Comparison of ENCODE assay signal across 24 cellular contexts in the genomic region with DNA sequence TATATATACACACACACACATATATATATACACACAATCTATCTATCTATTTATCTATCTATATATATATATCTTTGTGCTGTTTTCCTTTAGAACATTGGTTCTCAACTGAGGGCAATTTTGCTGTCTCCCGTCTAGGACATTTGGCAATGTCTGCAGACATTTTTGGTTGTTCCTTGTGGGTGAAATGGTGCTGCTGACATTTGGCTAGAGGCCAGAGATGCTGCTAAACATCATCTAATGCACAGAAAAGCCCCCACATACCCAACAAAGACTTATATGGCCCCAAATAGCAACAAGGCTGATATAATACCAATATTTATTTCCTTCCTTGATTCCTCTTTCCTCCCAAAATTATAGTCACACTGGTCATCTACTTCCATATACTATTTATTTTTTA.
DNase-seq lines count a peak whose midpoint lies in the region; ATAC-seq and TF ChIP-seq lines count a peak whose summit lies in the region.
"Had no signal": no experiment of that assay in that cellular context is flagged by ENCODE, and none has a peak within 500 bp of the region (broad histone marks: within the 10 kb centered on the region; RNA-seq: fewer than 3 reads in every experiment).

No MANE protein-coding gene starts in this region.

- H4K20me1 ChIP-seq in SK-N-SH (ENCODE audit: insufficient read depth), result no peaks in the 10 kb centered on the region

- H3K4me2 ChIP-seq in SK-N-SH, result peak overlapping the region; percentile 54; the same call in 1 of the 2 replicates

- peaks cover 0 to 5% of the 10 kb centered on the region in 2 experiments; a peak in 1 of 4 replicates for H3K4me1 ChIP-seq in SK-N-SH (ENCODE audit: control insufficient read depth in 1 of 2, insufficient read depth in 2 of 2, low read depth in 1 of 2, low read length in 1 of 2)

- no peak for TF ChIP-seq EP300 in SK-N-SH (IDR thresholded peaks at IDR 0.05; ENCODE audit: borderline replicate concordance in 1 of 2, low read depth in 1 of 2, low read length in 1 of 2)

- no peak for TF ChIP-seq RAD21 in SK-N-SH (IDR thresholded peaks at IDR 0.05; ENCODE audit: low read length)

- H2AFZ ChIP-seq in SK-N-SH (ENCODE audit: low read depth), result no peak overlapping the region

- no peak for DNase-seq in SK-N-SH
- peak; percentile 21 to 50 for DNase-seq in cardiac fibroblast (ENCODE audit: low read depth in 2 of 2)
- DNase-seq in iris pigment epithelial cell (ENCODE audit: low read depth), result peak; percentile 1
- DNase-seq in LoVo (ENCODE audit: low spot score), result no peak
- DNase-seq in NCI-H2029 (lab: John Stamatoyannopoulos, UW), result no peak
- DNase-seq: 8988T; activated CD8-positive, alpha-beta memory T cell treated with anti-CD3 and anti-CD28 coated beads for 24 hours; activated effector memory CD4-positive, alpha-beta T cell treated with anti-CD3 and anti-CD28 coated beads, Interleukin-2, amount 50 U/mL, for 16 hours; activated naive CD8-positive, alpha-beta T cell treated with anti-CD3 and anti-CD28 coated beads for 36 hours; activated T-cell treated with anti-CD3 and anti-CD28 coated beads, Interleukin-2, amount 50 U/mL, for 1 hour; AML-193; CD8-positive, alpha-beta T cell; GOT3; Karpas-422; left colon; NCI-H2171; NCI-H526; stimulated activated naive B cell treated with anti-CD40 and anti-IgM and Interleukin-4, amounts not matched to agents 10 μg/mL and 1 μg/mL and 100 μg/mL, for 72 hours had no signal

- H3K9me2 ChIP-seq in SK-N-SH, result no peaks in the 10 kb centered on the region

- POLR2A ChIA-PET in SK-N-SH (lab: Yijun Ruan, JAX), result no interaction called here

- H3K9ac ChIP-seq in SK-N-SH, result no peak overlapping the region

- H3F3A ChIP-seq in SK-N-SH (replicated peaks; ENCODE audit: insufficient read depth), result no peaks in the 10 kb centered on the region

- CTCF ChIA-PET in SK-N-SH (lab: Yijun Ruan, JAX), result interaction anchor here (0.7 to 1.5 kb wide), 7 partner anchors 7 to 325 kb away, joined by 3 read pairs; no protein-coding TSS in a partner anchor

- no peaks in the 10 kb centered on the region for H3K79me2 ChIP-seq in SK-N-SH (ENCODE audit: insufficient read depth)

- WGBS in SK-N-SH (ENCODE audit: low lambda C conversion rate), result 4% methylated on average over 1 of the region's 1 CpG

- no peaks in the 10 kb centered on the region for H3K36me3 ChIP-seq in SK-N-SH (replicated peaks in 1 of 2; ENCODE audit: control insufficient read depth in 1 of 2, insufficient read depth in 2 of 2, low read length in 1 of 2)
- H3K36me3 ChIP-seq: SJSA1, suprapubic skin had no signal

- no peak for ATAC-seq in SK-N-SH treated with all-trans-retinoic acid at 6 μM for 48 hours
- no peak for ATAC-seq in GM18870 (IDR thresholded peaks at IDR 0.05; ENCODE audit: unreplicated experiment)
- no peak for ATAC-seq in GM19035 (IDR thresholded peaks at IDR 0.05; ENCODE audit: unreplicated experiment)
- ATAC-seq: CD8-positive, alpha-beta T cell; HepG2; left colon; stimulated activated naive B cell treated with anti-CD40 and anti-IgM and Interleukin-4, amounts not matched to agents 10 μg/mL and 1 μg/mL and 100 μg/mL, for 72 hours had no signal

- TF ChIP-seq CTCF in SK-N-SH (IDR thresholded peaks at IDR 0.05) (no peak), cardiac fibroblast (IDR thresholded peaks at IDR 0.05; ENCODE audit: low read depth, low read length) (no peak)

- H3K4me3 ChIP-seq in SK-N-SH (ENCODE audit: low read depth in 2 of 2, low read length in 1 of 2) (peak overlapping the region in 1 of 2 experiments; percentile 43; a peak in 1 of 4 replicates), cardiac fibroblast (replicated peaks in 1 of 2; ENCODE audit: low read depth in 2 of 2, low read length in 2 of 2) (no peak overlapping the region)
- H3K4me3 ChIP-seq: SJSA1 had no signal

- no peaks in the 10 kb centered on the region for H3K9me3 ChIP-seq in SK-N-SH
- H3K9me3 ChIP-seq: SJSA1, suprapubic skin had no signal

- H3K27ac ChIP-seq in SK-N-SH (ENCODE audit: low read depth in 2 of 2, low read length in 1 of 2), result peak overlapping the region in 1 of 2 experiments; percentile 55; a peak in 2 of 4 replicates
- H3K27ac ChIP-seq: SJSA1 had no signal

- H3K27me3 ChIP-seq in SK-N-SH (ENCODE audit: insufficient read depth), result no peaks in the 10 kb centered on the region
- H3K27me3 ChIP-seq: SJSA1, suprapubic skin had no signal

TF ChIP-seq in SK-N-SH, 30 proteins besides CTCF, POLR2A, EP300 and RAD21 (continues in another document):
- TF ChIP-seq TAF1 (IDR thresholded peaks at IDR 0.05; ENCODE audit: borderline replicate concordance, low read depth, low read length) (no peak), NFIC (IDR thresholded peaks at IDR 0.05; ENCODE audit: borderline replicate concordance) (no peak), FOSL2 (IDR thresholded peaks at IDR 0.05; ENCODE audit: borderline replicate concordance, low read depth) (no peak), FOXM1 (IDR thresholded peaks at IDR 0.05; ENCODE audit: low read depth) (no peak), JUND (IDR thresholded peaks at IDR 0.05) (no peak), MEF2A (IDR thresholded peaks at IDR 0.05; ENCODE audit: borderline replicate concordance, low read depth) (no peak), FOXJ3 (CRISPR knock-in tag; IDR thresholded peaks at IDR 0.05) (no peak), SMC3 (IDR thresholded peaks at IDR 0.05; ENCODE audit: low read depth, low read length) (no peak), MXI1 (IDR thresholded peaks at IDR 0.05; ENCODE audit: low read depth, low read length) (no peak)
- TF ChIP-seq, protein P1, sequence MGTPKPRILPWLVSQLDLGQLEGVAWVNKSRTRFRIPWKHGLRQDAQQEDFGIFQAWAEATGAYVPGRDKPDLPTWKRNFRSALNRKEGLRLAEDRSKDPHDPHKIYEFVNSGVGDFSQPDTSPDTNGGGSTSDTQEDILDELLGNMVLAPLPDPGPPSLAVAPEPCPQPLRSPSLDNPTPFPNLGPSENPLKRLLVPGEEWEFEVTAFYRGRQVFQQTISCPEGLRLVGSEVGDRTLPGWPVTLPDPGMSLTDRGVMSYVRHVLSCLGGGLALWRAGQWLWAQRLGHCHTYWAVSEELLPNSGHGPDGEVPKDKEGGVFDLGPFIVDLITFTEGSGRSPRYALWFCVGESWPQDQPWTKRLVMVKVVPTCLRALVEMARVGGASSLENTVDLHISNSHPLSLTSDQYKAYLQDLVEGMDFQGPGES (IDR thresholded peaks at IDR 0.05; ENCODE audit: low read depth, low read length), result no peak
- TF ChIP-seq, protein P2, sequence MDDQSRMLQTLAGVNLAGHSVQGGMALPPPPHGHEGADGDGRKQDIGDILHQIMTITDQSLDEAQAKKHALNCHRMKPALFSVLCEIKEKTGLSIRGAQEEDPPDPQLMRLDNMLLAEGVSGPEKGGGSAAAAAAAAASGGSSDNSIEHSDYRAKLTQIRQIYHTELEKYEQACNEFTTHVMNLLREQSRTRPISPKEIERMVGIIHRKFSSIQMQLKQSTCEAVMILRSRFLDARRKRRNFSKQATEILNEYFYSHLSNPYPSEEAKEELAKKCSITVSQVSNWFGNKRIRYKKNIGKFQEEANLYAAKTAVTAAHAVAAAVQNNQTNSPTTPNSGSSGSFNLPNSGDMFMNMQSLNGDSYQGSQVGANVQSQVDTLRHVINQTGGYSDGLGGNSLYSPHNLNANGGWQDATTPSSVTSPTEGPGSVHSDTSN (IDR thresholded peaks at IDR 0.05), result no peak

TF ChIP-seq in SK-N-SH treated with all-trans-retinoic acid at 6 μM for 48 hours, 23 proteins besides CTCF, POLR2A, EP300 and RAD21 (continues in another document):
- no peak for TF ChIP-seq ZNF565 (CRISPR knock-in tag; conservative IDR thresholded peaks at IDR 0.05; ENCODE audit: low read depth)
- no peak for TF ChIP-seq OSR1 (CRISPR knock-in tag; IDR thresholded peaks at IDR 0.05)
- TF ChIP-seq ZNF70 (CRISPR knock-in tag; IDR thresholded peaks at IDR 0.05), result no peak
- TF ChIP-seq BACH2 (CRISPR knock-in tag; IDR thresholded peaks at IDR 0.05; ENCODE audit: borderline replicate concordance), result no peak
- TF ChIP-seq SNAI2 (CRISPR knock-in tag; IDR thresholded peaks at IDR 0.05), result no peak
- TF ChIP-seq, protein P3, sequence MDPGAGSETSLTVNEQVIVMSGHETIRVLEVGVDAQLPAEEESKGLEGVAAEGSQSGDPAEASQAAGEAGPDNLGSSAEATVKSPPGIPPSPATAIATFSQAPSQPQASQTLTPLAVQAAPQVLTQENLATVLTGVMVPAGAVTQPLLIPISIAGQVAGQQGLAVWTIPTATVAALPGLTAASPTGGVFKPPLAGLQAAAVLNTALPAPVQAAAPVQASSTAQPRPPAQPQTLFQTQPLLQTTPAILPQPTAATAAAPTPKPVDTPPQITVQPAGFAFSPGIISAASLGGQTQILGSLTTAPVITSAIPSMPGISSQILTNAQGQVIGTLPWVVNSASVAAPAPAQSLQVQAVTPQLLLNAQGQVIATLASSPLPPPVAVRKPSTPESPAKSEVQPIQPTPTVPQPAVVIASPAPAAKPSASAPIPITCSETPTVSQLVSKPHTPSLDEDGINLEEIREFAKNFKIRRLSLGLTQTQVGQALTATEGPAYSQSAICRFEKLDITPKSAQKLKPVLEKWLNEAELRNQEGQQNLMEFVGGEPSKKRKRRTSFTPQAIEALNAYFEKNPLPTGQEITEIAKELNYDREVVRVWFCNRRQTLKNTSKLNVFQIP (CRISPR knock-in tag; IDR thresholded peaks at IDR 0.05; ENCODE audit: borderline replicate concordance, low read depth), result no peak
- TF ChIP-seq ZFP30 (CRISPR knock-in tag; IDR thresholded peaks at IDR 0.05), result no peak
- no peak for TF ChIP-seq TOX (CRISPR knock-in tag; IDR thresholded peaks at IDR 0.05; ENCODE audit: borderline replicate concordance)
- TF ChIP-seq RARB (CRISPR knock-in tag; IDR thresholded peaks at IDR 0.05), result no peak
- TF ChIP-seq, protein P4, sequence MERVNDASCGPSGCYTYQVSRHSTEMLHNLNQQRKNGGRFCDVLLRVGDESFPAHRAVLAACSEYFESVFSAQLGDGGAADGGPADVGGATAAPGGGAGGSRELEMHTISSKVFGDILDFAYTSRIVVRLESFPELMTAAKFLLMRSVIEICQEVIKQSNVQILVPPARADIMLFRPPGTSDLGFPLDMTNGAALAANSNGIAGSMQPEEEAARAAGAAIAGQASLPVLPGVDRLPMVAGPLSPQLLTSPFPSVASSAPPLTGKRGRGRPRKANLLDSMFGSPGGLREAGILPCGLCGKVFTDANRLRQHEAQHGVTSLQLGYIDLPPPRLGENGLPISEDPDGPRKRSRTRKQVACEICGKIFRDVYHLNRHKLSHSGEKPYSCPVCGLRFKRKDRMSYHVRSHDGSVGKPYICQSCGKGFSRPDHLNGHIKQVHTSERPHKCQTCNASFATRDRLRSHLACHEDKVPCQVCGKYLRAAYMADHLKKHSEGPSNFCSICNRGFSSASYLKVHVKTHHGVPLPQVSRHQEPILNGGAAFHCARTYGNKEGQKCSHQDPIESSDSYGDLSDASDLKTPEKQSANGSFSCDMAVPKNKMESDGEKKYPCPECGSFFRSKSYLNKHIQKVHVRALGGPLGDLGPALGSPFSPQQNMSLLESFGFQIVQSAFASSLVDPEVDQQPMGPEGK (CRISPR knock-in tag; IDR thresholded peaks at IDR 0.05; ENCODE audit: borderline replicate concordance), result no peak
- no peak for TF ChIP-seq PPARA (CRISPR knock-in tag; IDR thresholded peaks at IDR 0.05; ENCODE audit: borderline replicate concordance)
- TF ChIP-seq CSDC2 (CRISPR knock-in tag; IDR thresholded peaks at IDR 0.05), result no peak

Comparison
In these comparisons a context has a peak if more than half of its experiments do, and no peak if none do; other contexts are left out.
1. DNase-seq: peak in cardiac fibroblast (2 of 2) and iris pigment epithelial cell (single experiment); none in SK-N-SH (single experiment), LoVo (single experiment) and NCI-H2029 (single experiment).